ENCODE assay signal across 34 cellular contexts in the genomic region with DNA sequence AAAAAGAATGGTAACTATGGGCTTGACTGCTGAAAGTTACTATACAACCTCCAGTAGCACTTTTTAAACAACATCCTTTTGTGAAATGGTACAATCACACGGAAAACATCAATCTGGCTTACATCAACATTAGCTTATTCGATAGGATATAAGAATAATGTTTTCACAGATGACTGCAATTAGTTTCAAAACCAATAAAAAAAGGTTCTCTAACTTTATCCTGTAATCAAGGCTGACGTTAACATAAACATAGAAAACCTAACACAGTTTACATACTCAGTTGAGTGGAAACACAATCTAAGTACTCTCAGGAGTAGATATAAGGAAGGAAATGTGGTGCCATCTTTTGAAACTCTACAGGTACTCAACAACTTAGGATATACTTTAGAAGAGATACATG.
"Had no signal": no experiment of that assay in that cellular context is flagged by ENCODE, and none has a peak within 500 bp of the region (broad histone marks: within the 10 kb centered on the region; RNA-seq: fewer than 3 reads in every experiment).

No MANE protein-coding gene starts in this region.

- H3K4me1 Mint-ChIP-seq: activated naive CD4-positive, alpha-beta T cell treated with anti-CD3 and anti-CD28 coated beads, Interleukin-2, amount 10 ng/mL, durations not matched to agents 7 days and 5 days had no signal

- H3K4me3 Mint-ChIP-seq: activated naive CD4-positive, alpha-beta T cell treated with anti-CD3 and anti-CD28 coated beads, Interleukin-2, amount 10 ng/mL, durations not matched to agents 7 days and 5 days; activated naive CD8-positive, alpha-beta T cell; activated naive CD8-positive, alpha-beta T cell treated with anti-CD3 and anti-CD28 coated beads, Interleukin-2, amount 50 U/mL, for 24 hours; activated T-cell treated with anti-CD3 and anti-CD28 coated beads, Interleukin-2, amount 50 U/mL, for 4 hours; activated T-helper 1 cell treated with anti-CD3 and anti-CD28 coated beads, Interleukin-12 subunit alpha, Interleukin-12 subunit beta, Interleukin-2, Interleukin-4 antibody, amounts not matched to agents 30 ng/mL and 10 ng/mL and 1 ng/mL, durations not matched to agents 14 hours and 24 hours and 36 hours; central memory CD8-positive, alpha-beta T cell had no signal

- H3K36me3 ChIP-seq: cardiac muscle cell, WERI-Rb-1 had no signal

- H3K27ac Mint-ChIP-seq: activated naive CD4-positive, alpha-beta T cell treated with anti-CD3 and anti-CD28 coated beads, Interleukin-2, amount 10 ng/mL, durations not matched to agents 7 days and 5 days; activated naive CD8-positive, alpha-beta T cell; activated naive CD8-positive, alpha-beta T cell treated with anti-CD3 and anti-CD28 coated beads, Interleukin-2, amount 50 U/mL, for 24 hours; activated T-helper 1 cell treated with anti-CD3 and anti-CD28 coated beads, Interleukin-12 subunit alpha, Interleukin-12 subunit beta, Interleukin-2, Interleukin-4 antibody, amounts not matched to agents 30 ng/mL and 10 ng/mL and 1 ng/mL, durations not matched to agents 14 hours and 24 hours and 36 hours had no signal

- H3K9me3 Mint-ChIP-seq: activated naive CD4-positive, alpha-beta T cell treated with anti-CD3 and anti-CD28 coated beads, Interleukin-2, amount 10 ng/mL, durations not matched to agents 7 days and 5 days; activated naive CD8-positive, alpha-beta T cell treated with anti-CD3 and anti-CD28 coated beads, Interleukin-2, amount 50 U/mL, for 24 hours; activated T-cell treated with anti-CD3 and anti-CD28 coated beads, Interleukin-2, amount 50 U/mL, for 4 hours; activated T-helper 1 cell treated with anti-CD3 and anti-CD28 coated beads, Interleukin-12 subunit alpha, Interleukin-12 subunit beta, Interleukin-2, Interleukin-4 antibody, amounts not matched to agents 30 ng/mL and 10 ng/mL and 1 ng/mL, durations not matched to agents 14 hours and 24 hours and 36 hours; central memory CD8-positive, alpha-beta T cell had no signal

- H3K4me3 ChIP-seq: cardiac muscle cell, MG63, PC-9 had no signal

- H3K27me3 ChIP-seq: brain microvascular endothelial cell, cardiac muscle cell, MG63 had no signal

- H3K4me2 ChIP-seq: PC-9 had no signal

- H3K27me3 Mint-ChIP-seq: activated naive CD4-positive, alpha-beta T cell treated with anti-CD3 and anti-CD28 coated beads, Interleukin-2, amount 10 ng/mL, durations not matched to agents 7 days and 5 days; activated naive CD8-positive, alpha-beta T cell; activated naive CD8-positive, alpha-beta T cell treated with anti-CD3 and anti-CD28 coated beads, Interleukin-2, amount 50 U/mL, for 24 hours; central memory CD8-positive, alpha-beta T cell had no signal

- DNase-seq: activated CD4-positive, alpha-beta T cell treated with anti-CD3 and anti-CD28 coated beads for 1 hour; activated CD4-positive, alpha-beta T cell treated with anti-CD3 and anti-CD28 coated beads for 48 hours; activated CD4-positive, alpha-beta T cell treated with anti-CD3 and anti-CD28 coated beads, Interleukin-2, amount 50 U/mL, for 4 hours; activated CD4-positive, CD25-positive, alpha-beta regulatory T cell; activated CD8-positive, alpha-beta memory T cell treated with anti-CD3 and anti-CD28 coated beads, Interleukin-2, amount 50 U/mL, for 4 hours; activated effector memory CD4-positive, alpha-beta T cell treated with Interleukin-2 at 50 U/mL for 16 hours; activated naive CD4-positive, alpha-beta T cell treated with anti-CD3 and anti-CD28 coated beads, Interleukin-2, amount 10 ng/mL, durations not matched to agents 7 days and 5 days; activated naive CD8-positive, alpha-beta T cell treated with anti-CD3 and anti-CD28 coated beads, Interleukin-2, amount 50 U/mL, for 24 hours; activated T-cell treated with anti-CD3 and anti-CD28 coated beads for 4 hours; activated T-cell treated with anti-CD3 and anti-CD28 coated beads, Interleukin-2, amount 50 U/mL, for 4 hours; amniotic stem cell; aorta; brain microvascular endothelial cell; Kasumi-1; MG63; NCI-H1048; NCI-H1105 treated with DMSO at 0.1 percent for 48 hours; NCI-H1436 treated with DMSO at 0.1 percent for 48 hours; NCI-H1694 treated with DMSO at 0.1 percent for 48 hours; NCI-H2029; NCI-H345; NCI-H510A; NCI-H526; NCI-H748 treated with DMSO at 0.1 percent for 48 hours; PC-9; SW 1271; T1000; WERI-Rb-1 had no signal

- H2AFZ ChIP-seq: PC-9 had no signal

- H3K9me3 ChIP-seq: MG63 had no signal

- ATAC-seq: activated naive CD8-positive, alpha-beta T cell treated with anti-CD3 and anti-CD28 coated beads, Interleukin-2, amount 50 U/mL, for 24 hours; activated T-cell treated with anti-CD3 and anti-CD28 coated beads, Interleukin-2, amount 50 U/mL, for 4 hours; Right ventricle myocardium inferior had no signal

- H3K27ac ChIP-seq: brain microvascular endothelial cell, cardiac muscle cell, PC-9, RWPE1, WERI-Rb-1 had no signal
